1 cellular context compared by ENCODE assay signal in genomic region chr10:3066317-3066931, GRCh38.
TF ChIP-seq lines count a peak whose summit lies in the region.

No MANE protein-coding gene starts in this region.

TF ChIP-seq in HCT116, 20 proteins besides CTCF, POLR2A, EP300 and RAD21 (continued from another document):
- TF ChIP-seq ZBTB33 (IDR thresholded peaks at IDR 0.05; ENCODE audit: extremely low read depth, insufficient replicate concordance, low read length), result no peak
- TF ChIP-seq ZNF274 (IDR thresholded peaks at IDR 0.05; ENCODE audit: low read depth, low read length), result no peak
- TF ChIP-seq ATF3 (IDR thresholded peaks at IDR 0.05), result no peak
- TF ChIP-seq EZH2 (IDR thresholded peaks at IDR 0.05), result no peak
- TF ChIP-seq FOSL1 (IDR thresholded peaks at IDR 0.05; ENCODE audit: low read depth), result no peak
- no peak for TF ChIP-seq JUND (IDR thresholded peaks at IDR 0.05)
- TF ChIP-seq ELF1 (IDR thresholded peaks at IDR 0.05; ENCODE audit: borderline replicate concordance, low read depth), result no peak
- no peak for TF ChIP-seq CEBPB (IDR thresholded peaks at IDR 0.05; ENCODE audit: low read depth)
- no peak for TF ChIP-seq SRF (IDR thresholded peaks at IDR 0.05; ENCODE audit: low read depth)
